Comparison of ENCODE assay signal across 28 cellular contexts in the genomic region with DNA sequence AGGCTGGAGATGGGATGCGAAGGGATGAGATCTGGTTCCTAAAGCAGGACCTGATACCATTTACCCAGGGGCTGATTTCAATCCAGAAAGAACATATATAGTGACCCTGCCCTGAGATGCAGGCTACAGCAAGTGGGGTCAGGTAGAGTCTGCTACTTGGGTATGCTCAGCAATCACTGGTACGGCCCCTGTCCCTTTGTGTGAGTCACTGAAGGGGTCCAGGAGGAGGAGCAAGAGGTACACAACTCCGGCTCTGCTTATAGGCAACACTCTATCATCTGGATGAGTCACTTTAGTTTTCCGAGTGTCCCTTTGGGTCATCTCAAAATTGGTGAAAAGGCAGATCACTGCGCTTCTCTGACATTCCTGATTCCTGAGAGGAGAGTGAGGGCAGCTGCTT.
"Had no signal": no experiment of that assay in that cellular context is flagged by ENCODE, and none has a peak within 500 bp of the region (broad histone marks: within the 10 kb centered on the region; RNA-seq: fewer than 3 reads in every experiment).

No MANE protein-coding gene starts in this region.

- H2AFZ ChIP-seq: neural progenitor cell, parathyroid adenoma had no signal

- H3K4me1 ChIP-seq: neural progenitor cell, parathyroid adenoma, psoas muscle, right lobe of liver, sigmoid colon, spleen, suprapubic skin, testis, tibial artery, transverse colon, upper lobe of right lung, uterus had no signal

- H3K4me2 ChIP-seq: neural progenitor cell, smooth muscle cell had no signal

- H3K36me3 ChIP-seq: neural progenitor cell, ovary, right lobe of liver, sigmoid colon, spleen, suprapubic skin, tibial artery, transverse colon, upper lobe of right lung, uterus had no signal

- H3K27ac ChIP-seq: neural progenitor cell, ovary, parathyroid adenoma, psoas muscle, right lobe of liver, sigmoid colon, skin epidermis, spleen, suprapubic skin, testis, tibial artery, transverse colon, upper lobe of right lung, uterus had no signal

- H3K4me3 ChIP-seq: neural progenitor cell, ovary, psoas muscle, right lobe of liver, sigmoid colon, skin epidermis, smooth muscle cell, spleen, suprapubic skin, testis, tibial artery, transverse colon, upper lobe of right lung, uterus had no signal

- H3K79me2 ChIP-seq: parathyroid adenoma had no signal

- H3K9ac ChIP-seq: neural progenitor cell, parathyroid adenoma had no signal

- H3K9me3 ChIP-seq: ovary, psoas muscle, right lobe of liver, sigmoid colon, spleen, suprapubic skin, testis, tibial artery, transverse colon, upper lobe of right lung, uterus had no signal

- DNase-seq: natural killer cell; occipital lobe; ovary; posterior cingulate gyrus; psoas muscle; right cardiac atrium; right lobe of liver; sigmoid colon; spleen; stimulated activated CD4-positive, alpha-beta T cell treated with anti-CD3 and anti-CD28 coated beads, Interleukin-12 subunit alpha, Interleukin-12 subunit beta, amount 100 ng/mL, for 4 hours; stimulated activated CD4-positive, alpha-beta T cell treated with anti-CD3 and anti-CD28 coated beads, Interleukin-1b, Interleukin-23, amount 100 ng/mL, for 48 hours; stimulated activated CD4-positive, alpha-beta T cell treated with anti-CD3 and anti-CD28 coated beads, Interleukin-4, amount 100 ng/mL, for 1 hour; stimulated activated CD4-positive, alpha-beta T cell treated with anti-CD3 and anti-CD28 coated beads, Interleukin-4, amount 100 ng/mL, for 4 hours; stimulated activated CD8-positive, alpha-beta memory T cell treated with anti-CD3 and anti-CD28 coated beads, Interleukin-4, amount 100 ng/mL, for 48 hours; stimulated activated naive CD4-positive, alpha-beta T cell; stimulated activated naive CD8-positive, alpha-beta T cell treated with anti-CD3 and anti-CD28 coated beads, Interleukin-15, amount 100 ng/mL, for 72 hours; stimulated activated naive CD8-positive, alpha-beta T cell treated with anti-CD3 and anti-CD28 coated beads, Interleukin-15, Interleukin-2, amounts not matched to agents 100 U/mL and 50 U/mL, for 24 hours; substantia nigra; testis; tibial artery; transverse colon; upper lobe of right lung; uterus had no signal

- H3K27me3 ChIP-seq: neural progenitor cell, ovary, right lobe of liver, sigmoid colon, spleen, suprapubic skin, testis, tibial artery, transverse colon, upper lobe of right lung, uterus had no signal
